Comparison of ENCODE assay signal across 27 cellular contexts in genomic region chr2:71462056-71462605, GRCh38.
"Had no signal": no experiment of that assay in that cellular context is flagged by ENCODE, and none has a peak within 500 bp of the region (broad histone marks: within the 10 kb centered on the region; RNA-seq: fewer than 3 reads in every experiment).

No MANE protein-coding gene starts in this region.

- DNase-seq: activated B cell treated with CpG ODN at 0.5 μM for 24 hours; activated CD4-positive, alpha-beta T cell treated with anti-CD3 and anti-CD28 coated beads for 36 hours; activated CD4-positive, alpha-beta T cell treated with anti-CD3 and anti-CD28 coated beads, Interleukin-2, amount 50 U/mL, for 4 hours; activated CD8-positive, alpha-beta memory T cell treated with anti-CD3 and anti-CD28 coated beads for 24 hours; activated gamma-delta T cell; activated naive CD4-positive, alpha-beta T cell treated with anti-CD3 and anti-CD28 coated beads, Interleukin-2, amount 50 U/mL, for 16 hours; activated naive CD8-positive, alpha-beta T cell treated with anti-CD3 and anti-CD28 coated beads, Interleukin-2, amount 50 U/mL, for 24 hours; aorta; caudate nucleus; dermis blood vessel endothelial cell; effector CD8-positive, alpha-beta T cell; foreskin melanocyte; glutamatergic neuron; hippocampal formation; mucosa of descending colon; nephron progenitor cell; occipital lobe; spleen; stimulated activated CD4-positive, alpha-beta T cell treated with anti-CD3 and anti-CD28 coated beads, Interleukin-4, amount 100 ng/mL, for 1 hour; stimulated activated naive CD4-positive, alpha-beta T cell treated with Interleukin-2 at 50 U/mL for 16 hours; T1000 had no signal

- ATAC-seq: activated CD4-positive, alpha-beta T cell treated with anti-CD3 and anti-CD28 coated beads for 36 hours; activated naive CD8-positive, alpha-beta T cell treated with anti-CD3 and anti-CD28 coated beads, Interleukin-2, amount 50 U/mL, for 24 hours; esophagus mucosa; mucosa of descending colon had no signal

- H3K9me3 Mint-ChIP-seq: activated B cell treated with CpG ODN at 0.5 μM for 24 hours; activated naive CD8-positive, alpha-beta T cell treated with anti-CD3 and anti-CD28 coated beads, Interleukin-2, amount 50 U/mL, for 24 hours; memory B cell; nephron progenitor cell; T-helper 1 cell treated with Interleukin-12 subunit alpha and Interleukin-12 subunit beta and Interleukin-4 antibody, amounts not matched to agents 30 μg/mL and 1 μg/mL, for 36 hours; type B pancreatic cell had no signal

- H3K4me3 Mint-ChIP-seq: activated B cell treated with CpG ODN at 0.5 μM for 24 hours; activated CD4-positive, alpha-beta T cell treated with anti-CD3 and anti-CD28 coated beads for 36 hours; activated naive CD8-positive, alpha-beta T cell treated with anti-CD3 and anti-CD28 coated beads, Interleukin-2, amount 50 U/mL, for 24 hours; memory B cell; nephron progenitor cell; T-helper 1 cell treated with Interleukin-12 subunit alpha and Interleukin-12 subunit beta and Interleukin-4 antibody, amounts not matched to agents 30 μg/mL and 1 μg/mL, for 36 hours; type B pancreatic cell had no signal

- H3K36me3 ChIP-seq: thoracic aorta had no signal

- H3K36me3 Mint-ChIP-seq: brain, memory B cell, type B pancreatic cell had no signal

- H3K9me3 ChIP-seq: mucosa of descending colon, thoracic aorta had no signal

- H3K4me3 ChIP-seq: mucosa of descending colon, spleen, thoracic aorta had no signal

- H3K27ac ChIP-seq: spleen, thoracic aorta had no signal

- H3K27ac Mint-ChIP-seq: activated B cell treated with CpG ODN at 0.5 μM for 24 hours; activated CD4-positive, alpha-beta T cell treated with anti-CD3 and anti-CD28 coated beads for 36 hours; activated naive CD8-positive, alpha-beta T cell treated with anti-CD3 and anti-CD28 coated beads, Interleukin-2, amount 50 U/mL, for 24 hours; memory B cell; nephron progenitor cell; T-helper 1 cell treated with Interleukin-12 subunit alpha and Interleukin-12 subunit beta and Interleukin-4 antibody, amounts not matched to agents 30 μg/mL and 1 μg/mL, for 36 hours; type B pancreatic cell had no signal
